Comparison of ENCODE assay signal across 29 cellular contexts in genomic region chr3:96900600-96900999, GRCh38.
"Had no signal": no experiment of that assay in that cellular context is flagged by ENCODE, and none has a peak within 500 bp of the region (broad histone marks: within the 10 kb centered on the region; RNA-seq: fewer than 3 reads in every experiment).

No MANE protein-coding gene starts in this region.

- ATAC-seq: left lobe of liver; mucosa of descending colon; natural killer cell treated with Interleukin-12 subunit alpha and Interleukin-12 subunit beta and Interleukin-15 and Interleukin-18, amount 100 ng/mL, for 72 hours; pancreas; right cardiac atrium; stimulated activated memory B cell treated with anti-CD40 and anti-IgM and Interleukin-4, amounts not matched to agents 10 μg/mL and 1 μg/mL and 100 μg/mL, for 72 hours; stimulated activated naive CD8-positive, alpha-beta T cell treated with anti-CD3 and anti-CD28 coated beads, Interleukin-15, Interleukin-2, amounts not matched to agents 100 U/mL and 50 U/mL, for 24 hours had no signal

- H3K27me3 ChIP-seq: colonic mucosa, esophagus muscularis mucosa, neutrophil, pancreas, sigmoid colon, testis, tibial artery had no signal

- FAIRE-seq: frontal cortex, pancreas had no signal

- H3K27me3 Mint-ChIP-seq: dendritic cell treated with granulocyte-macrophage colony-stimulating factor and Interleukin-4, amounts not matched to agents 40 ng/mL and 50 ng/mL, for 4 days; memory B cell; naive B cell; natural killer cell treated with Interleukin-12 subunit alpha and Interleukin-12 subunit beta and Interleukin-15 and Interleukin-18, amount 100 ng/mL, for 72 hours; stimulated activated memory B cell treated with anti-CD40 and anti-IgM and Interleukin-4, amounts not matched to agents 10 μg/mL and 1 μg/mL and 100 μg/mL, for 72 hours; type B pancreatic cell had no signal

- H3K4me3 Mint-ChIP-seq: dendritic cell treated with granulocyte-macrophage colony-stimulating factor and Interleukin-4, amounts not matched to agents 40 ng/mL and 50 ng/mL, for 4 days; endodermal cell; immature natural killer cell; memory B cell; naive B cell; natural killer cell treated with Interleukin-12 subunit alpha and Interleukin-12 subunit beta and Interleukin-15 and Interleukin-18, amount 100 ng/mL, for 72 hours; neural crest cell; stimulated activated memory B cell treated with anti-CD40 and anti-IgM and Interleukin-4, amounts not matched to agents 10 μg/mL and 1 μg/mL and 100 μg/mL, for 72 hours; type B pancreatic cell had no signal

- H3K9me3 ChIP-seq: colonic mucosa, esophagus muscularis mucosa, mucosa of descending colon, neutrophil, pancreas, sigmoid colon, testis, tibial artery had no signal

- H3K4me1 Mint-ChIP-seq: endodermal cell; immature natural killer cell; memory B cell; naive B cell; stimulated activated memory B cell treated with anti-CD40 and anti-IgM and Interleukin-4, amounts not matched to agents 10 μg/mL and 1 μg/mL and 100 μg/mL, for 72 hours had no signal

- H3K4me1 ChIP-seq: colonic mucosa, esophagus muscularis mucosa, pancreas, sigmoid colon, testis, tibial artery had no signal

- H3K27ac Mint-ChIP-seq: dendritic cell treated with granulocyte-macrophage colony-stimulating factor and Interleukin-4, amounts not matched to agents 40 ng/mL and 50 ng/mL, for 4 days; endodermal cell; immature natural killer cell; memory B cell; naive B cell; natural killer cell treated with Interleukin-12 subunit alpha and Interleukin-12 subunit beta and Interleukin-15 and Interleukin-18, amount 100 ng/mL, for 72 hours; stimulated activated memory B cell treated with anti-CD40 and anti-IgM and Interleukin-4, amounts not matched to agents 10 μg/mL and 1 μg/mL and 100 μg/mL, for 72 hours had no signal

- H3K36me3 ChIP-seq: colonic mucosa, esophagus muscularis mucosa, neutrophil, pancreas, sigmoid colon, tibial artery had no signal

- H3K4me3 ChIP-seq: colonic mucosa, esophagus muscularis mucosa, lung, mucosa of descending colon, pancreas, sigmoid colon, testis, tibial artery had no signal

- H3K9me3 Mint-ChIP-seq: dendritic cell treated with granulocyte-macrophage colony-stimulating factor and Interleukin-4, amounts not matched to agents 40 ng/mL and 50 ng/mL, for 4 days; endodermal cell; neural crest cell; stimulated activated memory B cell treated with anti-CD40 and anti-IgM and Interleukin-4, amounts not matched to agents 10 μg/mL and 1 μg/mL and 100 μg/mL, for 72 hours; type B pancreatic cell had no signal

- H3K27ac ChIP-seq: colonic mucosa, epithelial cell of prostate, esophagus muscularis mucosa, neutrophil, pancreas, sigmoid colon, testis, tibial artery had no signal

- H3K36me3 Mint-ChIP-seq: memory B cell; naive B cell; natural killer cell treated with Interleukin-12 subunit alpha and Interleukin-12 subunit beta and Interleukin-15 and Interleukin-18, amount 100 ng/mL, for 72 hours; stimulated activated memory B cell treated with anti-CD40 and anti-IgM and Interleukin-4, amounts not matched to agents 10 μg/mL and 1 μg/mL and 100 μg/mL, for 72 hours had no signal

- DNase-seq: colonic mucosa; effector CD8-positive, alpha-beta T cell; endodermal cell; hypothalamus; immature natural killer cell; islet precursor cell; mucosa of descending colon; naive B cell; pancreas; right cardiac atrium; sigmoid colon; stimulated activated CD4-positive, alpha-beta T cell treated with anti-CD3 and anti-CD28 coated beads, Interleukin-2, amount 100 ng/mL, for 24 hours; stimulated activated CD4-positive, alpha-beta T cell treated with anti-CD3 and anti-CD28 coated beads, Interleukin-4, amount 100 ng/mL, for 24 hours; stimulated activated naive CD8-positive, alpha-beta T cell treated with anti-CD3 and anti-CD28 coated beads, Interleukin-15, Interleukin-2, amounts not matched to agents 100 U/mL and 50 U/mL, for 24 hours; substantia nigra; testis; tibial artery had no signal
